ENCODE assay signal across 1 cellular context in the genomic region with DNA sequence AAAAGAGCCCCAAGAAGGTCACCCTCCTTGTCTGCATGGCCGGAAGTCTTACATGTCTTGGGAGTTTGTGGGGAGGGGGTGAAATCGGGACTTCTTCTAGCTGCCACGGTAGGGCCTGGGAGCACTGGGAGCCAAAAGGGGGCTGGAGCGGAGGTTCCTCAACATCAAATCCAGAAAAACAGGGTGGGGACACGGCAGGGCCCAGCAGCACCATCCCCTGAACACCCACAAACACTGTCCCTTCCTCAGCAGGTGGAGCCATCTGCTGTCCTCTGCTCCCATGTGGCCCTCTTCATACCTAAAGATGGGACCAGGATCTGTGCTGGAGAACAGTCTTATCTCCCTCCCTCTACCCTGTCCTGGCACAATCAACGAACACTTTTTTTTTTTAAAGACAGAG.
TF ChIP-seq lines count a peak whose summit lies in the region.

No MANE protein-coding gene starts in this region.

TF ChIP-seq in GM23338, 12 proteins besides CTCF, POLR2A, EP300 and RAD21 (continued from another document):
- TF ChIP-seq REST (IDR thresholded peaks at IDR 0.05; ENCODE audit: unreplicated experiment): no peak
- no peak for TF ChIP-seq POLR2AphosphoS5 (IDR thresholded peaks at IDR 0.05; ENCODE audit: low read depth)
- TF ChIP-seq JUNB (IDR thresholded peaks at IDR 0.05; ENCODE audit: unreplicated experiment): no peak
- TF ChIP-seq, protein P1, sequence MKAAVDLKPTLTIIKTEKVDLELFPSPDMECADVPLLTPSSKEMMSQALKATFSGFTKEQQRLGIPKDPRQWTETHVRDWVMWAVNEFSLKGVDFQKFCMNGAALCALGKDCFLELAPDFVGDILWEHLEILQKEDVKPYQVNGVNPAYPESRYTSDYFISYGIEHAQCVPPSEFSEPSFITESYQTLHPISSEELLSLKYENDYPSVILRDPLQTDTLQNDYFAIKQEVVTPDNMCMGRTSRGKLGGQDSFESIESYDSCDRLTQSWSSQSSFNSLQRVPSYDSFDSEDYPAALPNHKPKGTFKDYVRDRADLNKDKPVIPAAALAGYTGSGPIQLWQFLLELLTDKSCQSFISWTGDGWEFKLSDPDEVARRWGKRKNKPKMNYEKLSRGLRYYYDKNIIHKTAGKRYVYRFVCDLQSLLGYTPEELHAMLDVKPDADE (IDR thresholded peaks at IDR 0.05): no peak
- TF ChIP-seq EZH2phosphoT487 (IDR thresholded peaks at IDR 0.05; ENCODE audit: unreplicated experiment): no peak
- no peak for TF ChIP-seq ZNF331 (CRISPR knock-in tag; IDR thresholded peaks at IDR 0.05; ENCODE audit: low read depth)
- TF ChIP-seq ZNF114 (CRISPR knock-in tag; IDR thresholded peaks at IDR 0.05): no peak
TF ChIP-seq in GM23338: peak in this region for 0.
